Comparison of ENCODE assay signal across 18 cellular contexts in genomic region chr16:57626420-57627170, GRCh38. TPM values are rescaled to one million over a fixed set of nuclear protein-coding genes. Genes with fewer than 3 reads are reported as not detected.
A peak's percentile ranks its signal among the peaks of the same experiment; 100 is the strongest.
DNase-seq lines count a peak whose midpoint lies in the region; ATAC-seq and TF ChIP-seq lines count a peak whose summit lies in the region.
"Had no signal": no experiment of that assay in that cellular context is flagged by ENCODE, and none has a peak within 500 bp of the region (broad histone marks: within the 10 kb centered on the region; RNA-seq: fewer than 3 reads in every experiment).

No MANE protein-coding gene starts in this region.

- in situ Hi-C loops in G401 (cut with HindIII; ENCODE audit: low sequenced_read_pairs): no loop called here

- TF ChIP-seq CTCF in RWPE2 (IDR thresholded peaks at IDR 0.05; ENCODE audit: poor library complexity, severe bottlenecking): no peak
- TF ChIP-seq CTCF in body of pancreas (IDR thresholded peaks at IDR 0.05): no peak
- no peak for TF ChIP-seq CTCF in uterus (IDR thresholded peaks at IDR 0.05)

- peaks cover 50% of the 10 kb centered on the region for H3K4me1 ChIP-seq in RWPE2 (ENCODE audit: insufficient read depth, poor library complexity, severe bottlenecking)
- peaks cover 85% of the 10 kb centered on the region for H3K4me1 ChIP-seq in mesenchymal stem cell (ENCODE audit: control insufficient read depth, insufficient read depth, low read depth, low read length)
- peaks cover 2 to 41% (median 26%) of the 10 kb centered on the region in 5 donors for H3K4me1 ChIP-seq in subcutaneous abdominal adipose tissue (ENCODE audit: control insufficient read depth in 5 of 5, insufficient read depth in 5 of 5, low read length in 5 of 5)
- peaks cover 61% of the 10 kb centered on the region for H3K4me1 ChIP-seq in body of pancreas
- peaks cover 5 to 20% of the 10 kb centered on the region in 2 donors for H3K4me1 ChIP-seq in uterus

- H2BK5ac ChIP-seq in mesenchymal stem cell (ENCODE audit: low read depth, low read length, poor library complexity, severe bottlenecking): peak overlapping the region; percentile 68

- peak; percentile 35 for DNase-seq in G401 (ENCODE audit: low spot score)
- DNase-seq in RWPE2 (ENCODE audit: low spot score): no peak
- peak; percentile 28 for DNase-seq in mesenchymal stem cell
- no peak for DNase-seq in body of pancreas
- DNase-seq in NCI-H2171 (lab: John Stamatoyannopoulos, UW): no peak
- DNase-seq in uterus: no peak
- DNase-seq: activated CD4-positive, alpha-beta T cell treated with anti-CD3 and anti-CD28 coated beads for 36 hours; activated naive CD8-positive, alpha-beta T cell treated with anti-CD3 and anti-CD28 coated beads, Interleukin-2, amount 10 ng/mL, durations not matched to agents 7 days and 5 days; AML-193; NCI-H1105 treated with DMSO at 0.1 percent for 48 hours; NCI-H2081 treated with DMSO at 0.1 percent for 48 hours; NCI-H526; ovary; tibial artery had no signal

- WGBS in mesenchymal stem cell: 92% methylated on average over 9 of the region's 10 CpGs
- 82% methylated on average over 3 to 10 of the region's 10 CpGs for WGBS in body of pancreas, 2 donors

- H2BK12ac ChIP-seq in mesenchymal stem cell (ENCODE audit: low read length in 2 of 2): no peak overlapping the region

- ATAC-seq in RWPE2 (ENCODE audit: low read depth): no peak
- ATAC-seq in body of pancreas: no peak
- ATAC-seq: activated CD4-positive, alpha-beta T cell treated with anti-CD3 and anti-CD28 coated beads for 36 hours; Right ventricle myocardium inferior had no signal

- peak overlapping the region; percentile 63 for H2AK5ac ChIP-seq in mesenchymal stem cell (ENCODE audit: low read length, severe bottlenecking)

- no peak overlapping the region for H3K14ac ChIP-seq in mesenchymal stem cell (ENCODE audit: low read length in 2 of 2)

- no peak overlapping the region for H2BK120ac ChIP-seq in mesenchymal stem cell (ENCODE audit: low read depth, low read length)

- TF ChIP-seq POLR2A in body of pancreas (IDR thresholded peaks at IDR 0.05) (no peak), uterus (IDR thresholded peaks at IDR 0.05) (no peak)

- H3K9me3 ChIP-seq in RWPE2 (ENCODE audit: severe bottlenecking): no peaks in the 10 kb centered on the region
- no peaks in the 10 kb centered on the region for H3K9me3 ChIP-seq in mesenchymal stem cell (ENCODE audit: control insufficient read depth, low read length)
- no peaks in the 10 kb centered on the region for H3K9me3 ChIP-seq in subcutaneous abdominal adipose tissue (ENCODE audit: control insufficient read depth in 5 of 5, low read length in 5 of 5)
- no peaks in the 10 kb centered on the region for H3K9me3 ChIP-seq in body of pancreas
- H3K9me3 ChIP-seq in uterus: no peaks in the 10 kb centered on the region
- H3K9me3 ChIP-seq: heart right ventricle, ovary, tibial artery had no signal

- H3K23ac ChIP-seq in mesenchymal stem cell (ENCODE audit: low read length in 2 of 2): no peak overlapping the region

- peaks cover 30% of the 10 kb centered on the region for H3K36me3 ChIP-seq in RWPE2 (ENCODE audit: low read depth)
- H3K36me3 ChIP-seq in mesenchymal stem cell (ENCODE audit: control insufficient read depth in 1 of 2, insufficient read depth in 2 of 2, low read depth in 1 of 2, low read length in 2 of 2): peaks cover 0 to 5% of the 10 kb centered on the region in 2 experiments
- no peaks in the 10 kb centered on the region for H3K36me3 ChIP-seq in subcutaneous abdominal adipose tissue (ENCODE audit: control insufficient read depth in 5 of 5, insufficient read depth in 5 of 5, low read length in 5 of 5)
- no peaks in the 10 kb centered on the region for H3K36me3 ChIP-seq in body of pancreas (replicated peaks in 1 of 2; ENCODE audit: insufficient read depth in 1 of 2, low read depth in 2 of 2)
- no peaks in the 10 kb centered on the region for H3K36me3 ChIP-seq in uterus
- H3K36me3 ChIP-seq: heart right ventricle, ovary, tibial artery had no signal

- no peak overlapping the region for H2BK15ac ChIP-seq in mesenchymal stem cell (ENCODE audit: low read depth, poor library complexity, severe bottlenecking)

- H3K27me3 ChIP-seq in RWPE2 (ENCODE audit: insufficient read depth, poor library complexity, severe bottlenecking): no peaks in the 10 kb centered on the region
- no peaks in the 10 kb centered on the region for H3K27me3 ChIP-seq in mesenchymal stem cell (ENCODE audit: control insufficient read depth in 1 of 2, insufficient read depth in 1 of 2, low read length in 2 of 2)
- peaks cover 18 to 41% (median 26%) of the 10 kb centered on the region in 5 donors for H3K27me3 ChIP-seq in subcutaneous abdominal adipose tissue (ENCODE audit: control insufficient read depth in 5 of 5, insufficient read depth in 4 of 5, low read length in 5 of 5)
- H3K27me3 ChIP-seq in body of pancreas: no peaks in the 10 kb centered on the region
- no peaks in the 10 kb centered on the region for H3K27me3 ChIP-seq in uterus
- H3K27me3 ChIP-seq: ovary had no signal

- no peak overlapping the region for H3K18ac ChIP-seq in mesenchymal stem cell (ENCODE audit: low read depth in 1 of 2, low read length in 2 of 2)

- no peak overlapping the region for H3K4me3 ChIP-seq in RWPE2 (ENCODE audit: severe bottlenecking)
- no peak overlapping the region for H3K4me3 ChIP-seq in mesenchymal stem cell (ENCODE audit: insufficient read depth in 1 of 2, low read depth in 1 of 2, low read length in 2 of 2)
- H3K4me3 ChIP-seq in subcutaneous abdominal adipose tissue (ENCODE audit: low read depth in 1 of 5, low read length in 5 of 5): no peak overlapping the region
- no peak overlapping the region for H3K4me3 ChIP-seq in body of pancreas
- no peak overlapping the region for H3K4me3 ChIP-seq in uterus
- H3K4me3 ChIP-seq: heart right ventricle, ovary, tibial artery had no signal

- H3K4me2 ChIP-seq in mesenchymal stem cell (ENCODE audit: low read length, poor library complexity, severe bottlenecking): no peak overlapping the region

- no peak overlapping the region for H4K8ac ChIP-seq in mesenchymal stem cell (ENCODE audit: low read length)

- intact Hi-C loops in body of pancreas (cut with DNase I) (no loop called here), uterus (cut with DNase I; ENCODE audit: low total_unique reads) (no loop called here)

- H2AFZ ChIP-seq in mesenchymal stem cell (ENCODE audit: low read depth, low read length): no peak overlapping the region

- H3K9ac ChIP-seq in mesenchymal stem cell (ENCODE audit: low read length): no peak overlapping the region
- no peak overlapping the region for H3K9ac ChIP-seq in subcutaneous abdominal adipose tissue (ENCODE audit: low read length in 5 of 5)

- no peak overlapping the region for H3K4ac ChIP-seq in mesenchymal stem cell (ENCODE audit: low read depth in 1 of 2, low read length in 2 of 2)

- peaks cover 9% of the 10 kb centered on the region for H3K79me1 ChIP-seq in mesenchymal stem cell (replicated peaks; ENCODE audit: low read length, poor library complexity, severe bottlenecking)

- H4K91ac ChIP-seq in mesenchymal stem cell (ENCODE audit: low read length): no peak overlapping the region

- H3K27ac ChIP-seq in RWPE2 (ENCODE audit: poor library complexity, severe bottlenecking) (peak overlapping the region; percentile 89), mesenchymal stem cell (ENCODE audit: low read length, poor library complexity, severe bottlenecking) (peak overlapping the region; percentile 99), subcutaneous abdominal adipose tissue (ENCODE audit: low read depth, low read length) (peak overlapping the region; percentile 78), body of pancreas (no peak overlapping the region), uterus (peak overlapping the region in 1 of 2 donors; percentile 79)
- H3K27ac ChIP-seq: ovary, tibial artery had no signal

RNA-seq across cellular contexts. Expression of gene ADGRG1, which starts 1.8 kb away (rescaled TPM):
- total RNA-seq in G401 (2014; rRNA removed; shearing (Covaris generic)): 4.1 and 5.5 TPM in 2 replicates
- 4.0 TPM for polyA plus RNA-seq in mesenchymal stem cell (2013, experiment 1 of 2)
- polyA plus RNA-seq in mesenchymal stem cell (2013, experiment 2 of 2): 4.4 TPM
- total RNA-seq in body of pancreas (10 to 100 TPM; 53.7 to 61.6 TPM), uterus (10 to 100 TPM in 1 of 4 donors, 1 to 10 TPM in 3; 6.5 to 87.0 (median 7.8) TPM)

RNA-seq across cellular contexts. Expression of gene ADGRG3, which starts 41.5 kb away (rescaled TPM):
- not detected in 2 replicates for total RNA-seq in G401 (2014; rRNA removed; shearing (Covaris generic))
- not detected for polyA plus RNA-seq in mesenchymal stem cell (2013, experiment 1 of 2)
- polyA plus RNA-seq in mesenchymal stem cell (2013, experiment 2 of 2): not detected
- total RNA-seq in body of pancreas (1 to 10 TPM; 2.0 to 6.0 TPM), uterus (1 to 10 TPM in 3 of 4 donors, not detected in 1; 1.0 to 3.2 (median 2.5) TPM)
- total RNA-seq: activated CD4-positive, alpha-beta T cell treated with anti-CD3 and anti-CD28 coated beads for 36 hours; activated naive CD8-positive, alpha-beta T cell treated with anti-CD3 and anti-CD28 coated beads, Interleukin-2, amount 10 ng/mL, durations not matched to agents 7 days and 5 days; endothelial cell of umbilical vein had no signal
- polyA plus RNA-seq: endothelial cell of umbilical vein had no signal

Comparison
In these comparisons a context has a peak if more than half of its experiments do, and no peak if none do; other contexts are left out.
1. DNase-seq: peak in G401 (single experiment) and mesenchymal stem cell (single experiment); none in RWPE2 (single experiment), body of pancreas (0 of 4), NCI-H2171 (single experiment) and uterus (0 of 2).
2. H3K27ac ChIP-seq: peak in RWPE2 (single experiment), mesenchymal stem cell (single experiment) and subcutaneous abdominal adipose tissue (single experiment); none in body of pancreas (0 of 4).